Comparison of ENCODE assay signal across 3 cellular contexts in genomic region chr1:92393966-92394365, GRCh38.
DNase-seq lines count a peak whose midpoint lies in the region; ATAC-seq, FAIRE-seq and TF ChIP-seq lines count a peak whose summit lies in the region.
"Not testable (repeated sequence)": the region's sequence is repeated elsewhere in the genome, so short reads cannot be mapped to it uniquely, and the experiment has no call there.

No MANE protein-coding gene starts in this region.

- WGBS in K562 (ENCODE audit: insufficient coverage, low coverage, missing lambda C conversion rate), result 91% methylated on average over 4 of the region's 4 CpGs

- not testable (repeated sequence) for H3K36me3 ChIP-seq in HEK293 (ENCODE audit: control insufficient read depth in 2 of 2, insufficient read depth in 1 of 2, low read length in 2 of 2); K562 (ENCODE audit: control insufficient read depth, insufficient read depth, low read length)

- not testable (repeated sequence) for H3K79me2 ChIP-seq in K562 (ENCODE audit: control insufficient read depth, insufficient read depth, low read length)

- H4K20me1 ChIP-seq in K562 (replicated peaks; ENCODE audit: control insufficient read depth, insufficient read depth, low read length), result not testable (repeated sequence)

- H3K4me3 ChIP-seq in HEK293 (ENCODE audit: low read depth, low read length); K562: not testable (repeated sequence)

- CTCF ChIA-PET in HEK293 (lab: Yijun Ruan, JAX); HEK293T (lab: Yijun Ruan, JAX); K562 (lab: Yijun Ruan, JAX; ENCODE audit: low intra/inter-chr PET ratio): not testable (repeated sequence)

- not testable (repeated sequence) for H3K27me3 ChIP-seq in K562 (ENCODE audit: control insufficient read depth in 2 of 2, insufficient read depth in 2 of 2, low read length in 2 of 2)

- H3K9me1 ChIP-seq in K562 (ENCODE audit: control insufficient read depth, insufficient read depth, low read length), result not testable (repeated sequence)

- DNase-seq in HEK293T (ENCODE audit: extremely low spot score); K562 (ENCODE audit: extremely low read depth in 1 of 4, low spot score in 3 of 4): not testable (repeated sequence)

- not testable (repeated sequence) for TF ChIP-seq EP300 in K562 (IDR thresholded peaks at IDR 0.05; ENCODE audit: low read length)

- not testable (repeated sequence) for H3K9me3 ChIP-seq in HEK293 (ENCODE audit: control insufficient read depth, insufficient read depth, low read depth, low read length); K562 (replicated peaks; ENCODE audit: control insufficient read depth, insufficient read depth, low read depth, low read length)

- TF ChIP-seq POLR2A in K562 (conservative IDR thresholded peaks at IDR 0.05), result not testable (repeated sequence)

- in situ Hi-C loops in K562 (cut with MboI), result not testable (repeated sequence)

- BruUV-seq in K562 (replicated peaks; lab: Mats Ljungman, UMichigan), result not testable (repeated sequence)

- not testable (repeated sequence) for H3K4me2 ChIP-seq in K562 (ENCODE audit: insufficient read depth, low read length)

- not testable (repeated sequence) for TF ChIP-seq RAD21 in K562 (CRISPR knock-in tag; conservative IDR thresholded peaks at IDR 0.05 in 1 of 2, IDR thresholded peaks at IDR 0.05 in 1 of 2)

- not testable (repeated sequence) for H2AFZ ChIP-seq in K562 (ENCODE audit: low read depth, low read length)

- POLR2A ChIA-PET in HEK293 (lab: Yijun Ruan, JAX); HEK293T (lab: Yijun Ruan, JAX); K562 (lab: Yijun Ruan, JAX): not testable (repeated sequence)

- ATAC-seq in K562, result not testable (repeated sequence)

- intact Hi-C loops in K562 (cut with micrococcal nuclease), result not testable (repeated sequence)

- not testable (repeated sequence) for H3K9ac ChIP-seq in K562 (ENCODE audit: insufficient read depth in 1 of 2, low read depth in 2 of 2, low read length in 2 of 2)

- FAIRE-seq in K562 (lab: Jason Lieb, UNC), result not testable (repeated sequence)

- not testable (repeated sequence) for H3K4me1 ChIP-seq in HEK293 (ENCODE audit: control insufficient read depth, insufficient read depth, low read length); K562 (replicated peaks in 1 of 2; ENCODE audit: control insufficient read depth in 2 of 2, insufficient read depth in 2 of 2, low read length in 2 of 2)

- TF ChIP-seq CTCF in HEK293 (tag by site-specific recombination; IDR thresholded peaks at IDR 0.05); K562 (IDR thresholded peaks at IDR 0.05 in 2 of 3, conservative IDR thresholded peaks at IDR 0.05 in 1 of 3; ENCODE audit: insufficient read depth in 2 of 3, low read depth in 1 of 3, low read length in 3 of 3): not testable (repeated sequence)

- not testable (repeated sequence) for H3K27ac ChIP-seq in HEK293 (ENCODE audit: extremely low read depth, low read depth, low read length); K562 (ENCODE audit: extremely low read depth, low read depth, low read length)

TF ChIP-seq in HEK293, 187 proteins besides CTCF, POLR2A, EP300 and RAD21:
- peak; percentile 78 for TF ChIP-seq ZNF146 (tag by site-specific recombination; IDR thresholded peaks at IDR 0.05)
- TF ChIP-seq ZNF580 (tag by site-specific recombination; IDR thresholded peaks at IDR 0.05), result peak; percentile 17; the same call in 1 of the 2 replicates

TF ChIP-seq in HEK293T, 16 proteins besides CTCF, POLR2A, EP300 and RAD21:
- TF ChIP-seq L3MBTL2 (conservative IDR thresholded peaks at IDR 0.05), result peak; percentile 50

TF ChIP-seq in K562, 482 proteins besides CTCF, POLR2A, EP300 and RAD21:
- TF ChIP-seq MGA (IDR thresholded peaks at IDR 0.05) (0 out of 2 replicates have a peak, but pooled peaks have one; percentile 18), ZNF146 (CRISPR knock-in tag; IDR thresholded peaks at IDR 0.05; ENCODE audit: unreplicated experiment) (peak; percentile 60)
